Comparison of ENCODE assay signal across 7 cellular contexts in genomic region chr2:47697681-47698435, GRCh38.
A peak's percentile ranks its signal among the peaks of the same experiment; 100 is the strongest.
DNase-seq lines count a peak whose midpoint lies in the region; ATAC-seq, FAIRE-seq and TF ChIP-seq lines count a peak whose summit lies in the region.
"Not testable (repeated sequence)": the region's sequence is repeated elsewhere in the genome, so short reads cannot be mapped to it uniquely, and the experiment has no call there.

No MANE protein-coding gene starts in this region.

- peak overlapping the region; percentile 92 for H4K5ac ChIP-seq in H1 (ENCODE audit: insufficient read length, low read depth, low read length)

- peak; percentile 18 for ATAC-seq in left lung
- ATAC-seq in naive B cell (ENCODE audit: low read depth in 2 of 2); stimulated activated memory B cell treated with anti-CD40 and anti-IgM and Interleukin-4, amounts not matched to agents 10 μg/mL and 1 μg/mL and 100 μg/mL, for 72 hours: not testable (repeated sequence)

- H3K79me1 ChIP-seq in H1 (ENCODE audit: low read depth, low read length) = not testable (repeated sequence)

- not testable (repeated sequence) for TF ChIP-seq CTCF in OCI-LY7 (conservative IDR thresholded peaks at IDR 0.05; ENCODE audit: low read length); H1 (IDR thresholded peaks at IDR 0.05; ENCODE audit: control extremely low read depth in 1 of 3, insufficient read depth in 1 of 3, low read depth in 1 of 3, low read length in 3 of 3); left lung (IDR thresholded peaks at IDR 0.05)

- H3K4me3 Mint-ChIP-seq in naive B cell = peak overlapping the region in 3 of 8 donors; percentile 9 to 67 (median 61)
- peak overlapping the region; percentile 69 for H3K4me3 Mint-ChIP-seq in stimulated activated memory B cell treated with anti-CD40 and anti-IgM and Interleukin-4, amounts not matched to agents 10 μg/mL and 1 μg/mL and 100 μg/mL, for 72 hours

- not testable (repeated sequence) for H4K8ac ChIP-seq in H1 (ENCODE audit: extremely low read depth, insufficient read depth, low read length)

- H3K9me3 ChIP-seq in HUES64 (ENCODE audit: insufficient read depth, low read depth, low read length) (peaks cover 19% of the 10 kb centered on the region), H1 (ENCODE audit: insufficient read depth in 2 of 2, low read depth in 1 of 2, low read length in 1 of 2) (peaks cover 8 to 12% of the 10 kb centered on the region in 2 experiments)
- H3K9me3 ChIP-seq in OCI-LY7 (ENCODE audit: low read length); left lung: not testable (repeated sequence)

- H3K36me3 Mint-ChIP-seq in naive B cell; stimulated activated memory B cell treated with anti-CD40 and anti-IgM and Interleukin-4, amounts not matched to agents 10 μg/mL and 1 μg/mL and 100 μg/mL, for 72 hours: not testable (repeated sequence)

- CTCF ChIA-PET in OCI-LY7 (lab: Charles Lee; ENCODE audit: unreplicated experiment) = not testable (repeated sequence)
- CTCF ChIA-PET in H1 (lab: Charles Lee; ENCODE audit: partially characterized antibody) = interaction anchor here (1.2 kb wide), 1 partner anchor 44 kb away, joined by 6 read pairs; no protein-coding TSS in a partner anchor

- H3K18ac ChIP-seq in H1 (ENCODE audit: extremely low read depth, low read length) = peak overlapping the region; percentile 91

- peak overlapping the region; percentile 93 for H3K27ac ChIP-seq in HUES64 (ENCODE audit: low read depth, low read length)
- H3K27ac ChIP-seq in OCI-LY7 (ENCODE audit: low read depth, low read length, poor library complexity, severe bottlenecking) = peak overlapping the region; percentile 97
- H3K27ac ChIP-seq in H1 (ENCODE audit: low read depth, low read length) = peak overlapping the region; percentile 16; the same call in 1 of the 2 replicates
- H3K27ac ChIP-seq in left lung = not testable (repeated sequence)

- intact Hi-C loops in OCI-LY7 (cut with micrococcal nuclease; ENCODE audit: unreplicated experiment) = loop anchor here (1.0 to 10.0 kb wide), 8 partner anchors 71 to 1131 kb away; partner anchors contain the start of genes FBXO11, MSH2 and MSH6
- intact Hi-C loops in left lung (cut with DNase I) = not testable (repeated sequence)

- H3K9ac ChIP-seq in HUES64 (ENCODE audit: low read depth, low read length) (peak overlapping the region; percentile 72), H1 (replicated peaks in 1 of 4; ENCODE audit: extremely low read depth in 1 of 4, low read depth in 3 of 4, low read length in 3 of 4) (0 out of 7 replicates have a peak overlapping the region, but pooled peaks of 1 of the 4 experiments have one; percentile 10)

- H3K4me2 ChIP-seq in OCI-LY7 (ENCODE audit: low read length) = peak overlapping the region; percentile 98
- not testable (repeated sequence) for H3K4me2 ChIP-seq in H1 (ENCODE audit: insufficient read depth in 1 of 2, low read depth in 2 of 2, low read length in 2 of 2)

- H3K4me1 Mint-ChIP-seq in naive B cell = peaks cover 34 to 68% (median 56%) of the 10 kb centered on the region in 3 donors
- H3K4me1 Mint-ChIP-seq in stimulated activated memory B cell treated with anti-CD40 and anti-IgM and Interleukin-4, amounts not matched to agents 10 μg/mL and 1 μg/mL and 100 μg/mL, for 72 hours = peaks cover 42% of the 10 kb centered on the region

- WGBS in HUES64 = 70% methylated on average over 14 of the region's 14 CpGs
- 71% methylated on average over 14 of the region's 14 CpGs; no CpG with 5 or more reads in 1 of the 2 experiments for WGBS in H1 (ENCODE audit: extremely low coverage in 1 of 2, insufficient coverage in 1 of 2, insufficient read length in 1 of 2, insufficient replicate concordance in 2 of 2, low coverage in 1 of 2, low lambda C conversion rate in 2 of 2, missing lambda C conversion rate in 1 of 2), 2 experiments

- peaks cover 88% of the 10 kb centered on the region for H3K79me2 ChIP-seq in OCI-LY7 (ENCODE audit: insufficient read depth, low read depth, low read length)
- not testable (repeated sequence) for H3K79me2 ChIP-seq in H1 (ENCODE audit: control insufficient read depth in 1 of 2, insufficient read depth in 2 of 2, low read length in 2 of 2)

- not testable (repeated sequence) for H3K36me3 ChIP-seq in HUES64 (ENCODE audit: insufficient read depth, low read length); left lung
- H3K36me3 ChIP-seq in OCI-LY7 (ENCODE audit: insufficient read depth, low read length) (peaks cover 70% of the 10 kb centered on the region), H1 (ENCODE audit: control insufficient read depth in 2 of 4, insufficient read depth in 4 of 4, low read length in 3 of 4) (peaks cover 0 to 14% (median 7%) of the 10 kb centered on the region in 4 experiments; a peak in 3 of 8 replicates)

- not testable (repeated sequence) for TF ChIP-seq POLR2A in GM12891 (IDR thresholded peaks at IDR 0.05; ENCODE audit: low read depth, low read length); H1 (IDR thresholded peaks at IDR 0.05; ENCODE audit: control extremely low read depth in 1 of 2, low read depth in 2 of 2, low read length in 2 of 2)

- H3K14ac ChIP-seq in H1 (ENCODE audit: insufficient read length) = not testable (repeated sequence)

- H3K27me3 Mint-ChIP-seq in naive B cell = not testable (repeated sequence)
- H3K27me3 Mint-ChIP-seq in stimulated activated memory B cell treated with anti-CD40 and anti-IgM and Interleukin-4, amounts not matched to agents 10 μg/mL and 1 μg/mL and 100 μg/mL, for 72 hours = peaks cover 38% of the 10 kb centered on the region

- peak overlapping the region; percentile 97 for H2BK5ac ChIP-seq in H1 (ENCODE audit: low read depth, low read length)

- peak overlapping the region; percentile 93 for H2BK20ac ChIP-seq in H1 (ENCODE audit: low read length)

- peak; percentile 33 for FAIRE-seq in GM12891 (lab: Jason Lieb, UNC)
- not testable (repeated sequence) for FAIRE-seq in H1 (lab: Jason Lieb, UNC)

- H3K4me3 ChIP-seq in HUES64 (ENCODE audit: low read length); H1 (ENCODE audit: extremely low read depth in 1 of 4, insufficient read depth in 2 of 4, low read depth in 3 of 4, low read length in 4 of 4); left lung: not testable (repeated sequence)
- peak overlapping the region; percentile 99 for H3K4me3 ChIP-seq in OCI-LY7 (ENCODE audit: low read depth, low read length, poor library complexity, severe bottlenecking)

- H3K56ac ChIP-seq in H1 (replicated peaks; ENCODE audit: insufficient read length, low read depth, low read length) = peak overlapping the region; percentile 34

- peak overlapping the region; percentile 96 for H2BK120ac ChIP-seq in H1 (replicated peaks; ENCODE audit: low read depth, low read length)

- DNase-seq in GM12891 (ENCODE audit: insufficient read length, low spot score); OCI-LY7 (ENCODE audit: low spot score); H1 (ENCODE audit: low read depth in 1 of 2, low spot score in 2 of 2); left lung; naive B cell: not testable (repeated sequence)

- H2AK5ac ChIP-seq in H1 (ENCODE audit: low read depth, low read length) = peak overlapping the region; percentile 71; the same call in 1 of the 2 replicates

- not testable (repeated sequence) for BruUV-seq in OCI-LY7 (replicated peaks; lab: Mats Ljungman, UMichigan)

- peak overlapping the region in 5 of 6 donors; percentile 65 to 86 (median 79) for H3K27ac Mint-ChIP-seq in naive B cell
- peak overlapping the region; percentile 91 for H3K27ac Mint-ChIP-seq in stimulated activated memory B cell treated with anti-CD40 and anti-IgM and Interleukin-4, amounts not matched to agents 10 μg/mL and 1 μg/mL and 100 μg/mL, for 72 hours

- H2AFZ ChIP-seq in OCI-LY7 (ENCODE audit: low read length); H1 (ENCODE audit: low read length): not testable (repeated sequence)

- H2BK15ac ChIP-seq in H1 (ENCODE audit: low read length) = not testable (repeated sequence)

- H3K23me2 ChIP-seq in H1 (ENCODE audit: low read depth, low read length) = not testable (repeated sequence)

- TF ChIP-seq RAD21 in H1 (IDR thresholded peaks at IDR 0.05 in 1 of 2, conservative IDR thresholded peaks at IDR 0.05 in 1 of 2; ENCODE audit: low read depth in 2 of 2, low read length in 2 of 2) = not testable (repeated sequence)

- POLR2A ChIA-PET in OCI-LY7 (lab: Charles Lee) (interaction anchor here (0.7 to 8.9 kb wide), 12 partner anchors 10 to 177 kb away, joined by 3 to 242 read pairs (median 6); no protein-coding TSS in a partner anchor), H1 (lab: Charles Lee; ENCODE audit: partially characterized antibody) (interaction anchor here (1.0 to 1.4 kb wide), 4 partner anchors 30 to 69 kb away, joined by 3 to 7 read pairs (median 6); no protein-coding TSS in a partner anchor)

- H4K91ac ChIP-seq in H1 (replicated peaks; ENCODE audit: insufficient read length, low read length) = peak overlapping the region; percentile 83

- not testable (repeated sequence) for TF ChIP-seq EP300 in H1 (IDR thresholded peaks at IDR 0.05; ENCODE audit: borderline replicate concordance in 1 of 2, low read depth in 2 of 2, low read length in 2 of 2)

- peak overlapping the region; percentile 19 for H3K4ac ChIP-seq in H1 (replicated peaks; ENCODE audit: insufficient read length, low read depth, low read length)

- not testable (repeated sequence) for H3K27me3 ChIP-seq in HUES64 (ENCODE audit: insufficient read depth, low read length); H1 (replicated peaks in 1 of 4; ENCODE audit: control insufficient read depth in 3 of 4, extremely low read depth in 1 of 4, insufficient read depth in 3 of 4, low read length in 3 of 4); left lung

- not testable (repeated sequence) for H3K23ac ChIP-seq in H1 (ENCODE audit: insufficient read length)

- H3K9me3 Mint-ChIP-seq in naive B cell; stimulated activated memory B cell treated with anti-CD40 and anti-IgM and Interleukin-4, amounts not matched to agents 10 μg/mL and 1 μg/mL and 100 μg/mL, for 72 hours: not testable (repeated sequence)

- peak overlapping the region; percentile 93 for H2BK12ac ChIP-seq in H1 (ENCODE audit: low read depth, low read length)

- not testable (repeated sequence) for H4K20me1 ChIP-seq in OCI-LY7 (ENCODE audit: insufficient read depth, low read length); H1 (replicated peaks in 1 of 2; ENCODE audit: control insufficient read depth in 1 of 2, insufficient read depth in 2 of 2, low read length in 2 of 2)

- not testable (repeated sequence) for H3K9me2 ChIP-seq in OCI-LY7 (ENCODE audit: insufficient read depth, low read length)

- peaks cover 42% of the 10 kb centered on the region for H3K4me1 ChIP-seq in HUES64 (ENCODE audit: insufficient read depth, low read length)
- H3K4me1 ChIP-seq in OCI-LY7 (ENCODE audit: insufficient read depth, low read length, poor library complexity, severe bottlenecking) = peaks cover 58% of the 10 kb centered on the region
- peaks cover 11 to 33% (median 20%) of the 10 kb centered on the region in 4 experiments; a peak in 6 of 7 replicates for H3K4me1 ChIP-seq in H1 (replicated peaks in 1 of 4; ENCODE audit: control insufficient read depth in 3 of 4, insufficient read depth in 4 of 4, low read length in 3 of 4)
- not testable (repeated sequence) for H3K4me1 ChIP-seq in left lung
